ENCODE assay signal across 8 cellular contexts in the genomic region with DNA sequence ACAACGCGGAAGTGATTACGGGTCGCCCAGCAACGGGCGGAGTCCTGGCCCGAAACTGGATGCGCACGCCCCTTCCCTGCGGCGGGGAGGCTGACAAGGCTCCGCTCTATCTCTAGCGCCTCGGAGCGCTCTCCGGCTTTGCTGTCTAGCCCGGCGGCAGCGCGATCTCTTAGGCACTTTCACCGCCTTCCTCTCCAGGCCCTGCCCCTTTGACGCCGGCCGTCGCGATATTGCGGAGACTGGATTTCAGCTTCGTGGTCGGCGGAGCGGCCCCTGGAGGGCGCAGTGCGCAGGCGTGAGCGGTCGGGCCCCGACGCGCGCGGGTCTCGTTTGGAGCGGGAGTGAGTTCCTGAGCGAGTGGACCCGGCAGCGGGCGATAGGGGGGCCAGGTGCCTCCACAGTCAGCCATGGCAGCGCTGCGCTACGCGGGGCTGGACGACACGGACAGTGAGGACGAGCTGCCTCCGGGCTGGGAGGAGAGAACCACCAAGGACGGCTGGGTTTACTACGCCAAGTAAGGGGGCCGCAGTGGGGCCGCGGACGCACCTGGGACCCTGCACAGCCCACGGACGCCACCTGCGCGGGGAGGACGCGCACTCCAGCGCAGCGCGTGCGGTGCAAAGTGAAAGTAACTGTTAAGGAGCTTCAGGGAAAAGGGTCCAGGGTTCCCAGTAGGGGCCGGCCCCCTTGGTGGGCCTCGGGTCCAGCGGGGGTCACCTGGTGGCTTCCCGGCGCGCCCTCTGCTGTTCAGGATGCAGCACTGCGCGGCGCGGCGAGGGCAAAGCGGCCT. TPM values are rescaled to one million over a fixed set of nuclear protein-coding genes. Genes with fewer than 3 reads are reported as not detected.
DNase-seq lines count a peak whose midpoint lies in the region; ATAC-seq and TF ChIP-seq lines count a peak whose summit lies in the region.

A gene (plus strand): TSS at position 283 of the 790 bp plus-strand sequence.

- no peaks in the 10 kb centered on the region for H3K27me3 Mint-ChIP-seq in T-helper 1 cell treated with Interleukin-12 subunit alpha and Interleukin-12 subunit beta and Interleukin-4 antibody, amounts not matched to agents 30 μg/mL and 1 μg/mL, for 36 hours (ENCODE audit: low read depth)

- TF ChIP-seq CTCF in GM13976 (IDR thresholded peaks at IDR 0.05; ENCODE audit: borderline replicate concordance, control extremely low read depth, extremely low read depth, insufficient read depth, missing control alignments) (peak; percentile 88), left ventricle myocardium inferior (IDR thresholded peaks at IDR 0.05; ENCODE audit: borderline replicate concordance) (peak; percentile 86), prostate gland (IDR thresholded peaks at IDR 0.05) (peak; percentile 70 to 87 (median 81))

- in situ Hi-C loops in GM13976 (cut with MboI; ENCODE audit: low sequenced_read_pairs, unreplicated experiment) = no loop called here

- no peaks in the 10 kb centered on the region for H3K9me3 ChIP-seq in left ventricle myocardium inferior (replicated peaks)
- H3K9me3 ChIP-seq in prostate gland = no peaks in the 10 kb centered on the region

- peak within 1 kb of the TSS; percentile 94 for H3K27ac ChIP-seq in left ventricle myocardium inferior (replicated peaks)
- peak within 1 kb of the TSS; percentile 77 to 82 for H3K27ac ChIP-seq in prostate gland
- H3K27ac ChIP-seq in urinary bladder (ENCODE audit: low read depth) = peak within 1 kb of the TSS; percentile 82

- peaks cover 13% of the 10 kb centered on the region for H3K9me3 Mint-ChIP-seq in T-helper 1 cell treated with Interleukin-12 subunit alpha and Interleukin-12 subunit beta and Interleukin-4 antibody, amounts not matched to agents 30 μg/mL and 1 μg/mL, for 36 hours

- DNase-seq in GM13976 (ENCODE audit: low spot score) (peak; percentile 93), NCI-H146 (lab: John Stamatoyannopoulos, UW) (peak; percentile 95), amygdala (lab: John Stamatoyannopoulos, UW) (peak; percentile 63 to 98 (median 93)), left ventricle myocardium inferior (peak; percentile 96), prostate gland (ENCODE audit: low spot score) (peak; percentile 97)

- peaks cover 17% of the 10 kb centered on the region for H3K4me1 Mint-ChIP-seq in T-helper 1 cell treated with Interleukin-12 subunit alpha and Interleukin-12 subunit beta and Interleukin-4 antibody, amounts not matched to agents 30 μg/mL and 1 μg/mL, for 36 hours (ENCODE audit: low read depth)

- H3K4me3 ChIP-seq in left ventricle myocardium inferior (peak within 1 kb of the TSS; percentile 96), prostate gland (peak within 1 kb of the TSS; percentile 56 to 79), urinary bladder (ENCODE audit: low read depth, low read length) (peak within 1 kb of the TSS; percentile 79)

- intact Hi-C loops in left ventricle myocardium inferior (cut with micrococcal nuclease) = no loop called here
- intact Hi-C loops in prostate gland (cut with DNase I) = no loop called here

- peak within 1 kb of the TSS; percentile 88 for H3K27ac Mint-ChIP-seq in T-helper 1 cell treated with Interleukin-12 subunit alpha and Interleukin-12 subunit beta and Interleukin-4 antibody, amounts not matched to agents 30 μg/mL and 1 μg/mL, for 36 hours

- H3K36me3 ChIP-seq in left ventricle myocardium inferior = no peaks in the 10 kb centered on the region
- no peaks in the 10 kb centered on the region for H3K36me3 ChIP-seq in prostate gland
- H3K36me3 ChIP-seq in urinary bladder (ENCODE audit: insufficient read depth) = no peaks in the 10 kb centered on the region

- peak; percentile 76 for TF ChIP-seq POLR2A in prostate gland (IDR thresholded peaks at IDR 0.05)

- H3K27me3 ChIP-seq in left ventricle myocardium inferior (ENCODE audit: low read depth) (peaks cover 3% of the 10 kb centered on the region), prostate gland (replicated peaks; ENCODE audit: insufficient read depth) (no peaks in the 10 kb centered on the region)

- H3K4me1 ChIP-seq in left ventricle myocardium inferior = peaks cover 22% of the 10 kb centered on the region
- H3K4me1 ChIP-seq in prostate gland (replicated peaks) = no peaks in the 10 kb centered on the region
- no peaks in the 10 kb centered on the region for H3K4me1 ChIP-seq in urinary bladder (ENCODE audit: insufficient read depth)

- WGBS in prostate gland = under 1% methylated on average over 79 of the region's 83 CpGs
- WGBS in urinary bladder = under 1% methylated on average over 83 of the region's 83 CpGs

- peak within 1 kb of the TSS; percentile 89 for H3K4me3 Mint-ChIP-seq in T-helper 1 cell treated with Interleukin-12 subunit alpha and Interleukin-12 subunit beta and Interleukin-4 antibody, amounts not matched to agents 30 μg/mL and 1 μg/mL, for 36 hours

- peak; percentile 93 for ATAC-seq in HG02870 (IDR thresholded peaks at IDR 0.05; ENCODE audit: unreplicated experiment)

- H3K36me3 Mint-ChIP-seq in T-helper 1 cell treated with Interleukin-12 subunit alpha and Interleukin-12 subunit beta and Interleukin-4 antibody, amounts not matched to agents 30 μg/mL and 1 μg/mL, for 36 hours (ENCODE audit: low read depth) = peaks cover 3% of the 10 kb centered on the region

RNA-seq across cellular contexts. Expression of the gene that starts here (rescaled TPM):
- 8.9 TPM for total RNA-seq in left ventricle myocardium inferior
- total RNA-seq in prostate gland = 10 to 100 TPM; 93.2 to 99.4 TPM
- total RNA-seq in urinary bladder = 28.4 TPM
- polyA plus RNA-seq in urinary bladder = 15.3 TPM

Comparison
In these comparisons a context has a peak if more than half of its experiments do, and no peak if none do; other contexts are left out.
1. Peak in every context shown above with its lines: DNase-seq, ATAC-seq, H3K4me3 ChIP-seq and H3K27ac ChIP-seq.